25 cellular contexts compared by ENCODE assay signal in the genomic region with DNA sequence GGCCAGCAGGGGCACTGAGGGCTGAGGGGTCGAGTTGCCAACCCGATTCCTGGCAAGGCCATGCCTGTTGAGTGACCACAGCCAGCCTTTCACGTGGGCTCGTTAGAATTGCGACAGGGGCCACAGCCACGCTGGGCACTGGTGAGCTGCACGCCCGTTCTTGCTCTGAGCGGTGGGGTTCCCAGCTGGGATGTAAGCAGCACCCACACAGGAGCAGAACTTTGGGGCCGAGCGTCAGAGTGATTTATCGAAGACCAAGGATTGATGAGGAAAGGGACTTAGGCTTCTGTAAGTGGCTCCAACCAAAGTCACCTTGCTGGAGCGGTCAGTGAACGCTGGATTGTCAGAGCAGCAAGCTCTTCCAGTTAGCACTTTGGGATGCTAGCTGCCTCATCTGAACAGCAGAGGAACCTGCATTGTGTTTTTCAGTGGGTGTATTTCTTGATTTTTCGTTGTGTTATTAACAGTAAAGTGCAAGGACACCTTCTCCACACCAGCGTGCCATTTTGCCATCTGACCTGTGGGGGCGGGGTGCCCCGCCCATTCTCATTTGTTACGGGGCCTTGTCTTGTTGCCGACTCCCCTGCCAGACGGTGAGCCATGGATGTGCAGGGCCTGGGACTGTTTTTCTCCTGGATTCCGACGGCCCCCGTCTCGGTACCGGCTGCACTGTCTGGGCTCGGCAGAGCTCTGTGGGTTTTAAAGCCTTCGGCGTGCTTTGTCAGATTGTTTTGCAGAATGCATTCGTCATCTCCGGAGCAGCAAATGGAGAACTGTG.
DNase-seq lines count a peak whose midpoint lies in the region; ATAC-seq and TF ChIP-seq lines count a peak whose summit lies in the region.
"Had no signal": no experiment of that assay in that cellular context is flagged by ENCODE, and none has a peak within 500 bp of the region (broad histone marks: within the 10 kb centered on the region; RNA-seq: fewer than 3 reads in every experiment).

No MANE protein-coding gene starts in this region.

- no peak overlapping the region for H3K4me3 ChIP-seq in BLaER1
- H3K4me3 ChIP-seq in H7 (ENCODE audit: insufficient read depth, low read depth, low read length) = no peak overlapping the region
- H3K4me3 ChIP-seq in endodermal cell (ENCODE audit: low read length) = no peak overlapping the region
- no peak overlapping the region for H3K4me3 ChIP-seq in neural progenitor cell
- no peak overlapping the region for H3K4me3 ChIP-seq in coronary artery
- H3K4me3 ChIP-seq: A549, GM12878, SK-N-MC had no signal

- ATAC-seq in HG03097 (IDR thresholded peaks at IDR 0.05; ENCODE audit: low FRiP score, unreplicated experiment) (no peak), HG02610 (IDR thresholded peaks at IDR 0.05; ENCODE audit: unreplicated experiment) (no peak)
- ATAC-seq: A549, GM12878 had no signal

- H3K27me3 Mint-ChIP-seq in endodermal cell (ENCODE audit: insufficient read depth) (no peaks in the 10 kb centered on the region), neural progenitor cell (ENCODE audit: insufficient read depth, low read depth) (peaks cover 4% of the 10 kb centered on the region)
- H3K27me3 Mint-ChIP-seq: CD8-positive, alpha-beta memory T cell had no signal

- TF ChIP-seq CTCF in endodermal cell (conservative IDR thresholded peaks at IDR 0.05) = peak; percentile 50
- TF ChIP-seq CTCF in neural progenitor cell (IDR thresholded peaks at IDR 0.05) = peak; percentile 24
- TF ChIP-seq CTCF in coronary artery (IDR thresholded peaks at IDR 0.05) = no peak

- H3K4me2 ChIP-seq in BLaER1 (peak overlapping the region; percentile 51; the same call in 1 of the 2 replicates), neural progenitor cell (no peak overlapping the region)
- H3K4me2 ChIP-seq: A549, KMS-11 had no signal

- H3K9ac ChIP-seq in BLaER1 = no peak overlapping the region
- H3K9ac ChIP-seq in endodermal cell (ENCODE audit: extremely low read depth, low read length, poor library complexity, severe bottlenecking) = no peak overlapping the region
- H3K9ac ChIP-seq in neural progenitor cell = no peak overlapping the region
- H3K9ac ChIP-seq: KMS-11 had no signal

- H3K4me1 ChIP-seq in BLaER1 = peaks cover 49% of the 10 kb centered on the region
- no peaks in the 10 kb centered on the region for H3K4me1 ChIP-seq in endodermal cell (ENCODE audit: control insufficient read depth, insufficient read depth, low read length)
- no peaks in the 10 kb centered on the region for H3K4me1 ChIP-seq in neural progenitor cell
- H3K4me1 ChIP-seq: A549 had no signal

- H3K36me3 ChIP-seq in BLaER1 (no peaks in the 10 kb centered on the region; the same call in 1 of the 2 replicates), H7 (replicated peaks; ENCODE audit: control insufficient read depth, insufficient read depth, low read length) (no peaks in the 10 kb centered on the region), endodermal cell (ENCODE audit: control insufficient read depth, insufficient read depth, low read length) (no peaks in the 10 kb centered on the region), neural progenitor cell (no peaks in the 10 kb centered on the region)

- H3K79me2 ChIP-seq in neural progenitor cell (ENCODE audit: low read depth) = no peaks in the 10 kb centered on the region

- no peaks in the 10 kb centered on the region for H3K36me3 Mint-ChIP-seq in endodermal cell (ENCODE audit: low read depth)
- H3K36me3 Mint-ChIP-seq in neural progenitor cell = no peaks in the 10 kb centered on the region

- DNase-seq in H7 = peak; percentile 79
- DNase-seq in endodermal cell = no peak
- DNase-seq in neural progenitor cell (ENCODE audit: low spot score) = no peak
- no peak for DNase-seq in HuH-7 (ENCODE audit: low spot score)
- DNase-seq in coronary artery (ENCODE audit: low spot score) = no peak
- DNase-seq: AML-193; CD8-positive, alpha-beta memory T cell; DMS 273 treated with DMSO at 0.1 percent for 48 hours; EL; GDM1; IMR-90; MM.1S; NCI-H2029; NCI-H446 treated with DMSO at 0.1 percent for 48 hours; NCI-H526 treated with DMSO at 0.1 percent for 48 hours; SHP77 treated with DMSO at 0.1 percent for 48 hours had no signal

- H3K4me3 Mint-ChIP-seq in endodermal cell (no peak overlapping the region), neural progenitor cell (no peak overlapping the region)
- H3K4me3 Mint-ChIP-seq: CD14-positive monocyte had no signal

- 88 to 95% methylated on average over 22 to 31 of the region's 31 CpGs for WGBS in endodermal cell (ENCODE audit: insufficient coverage in 1 of 2, insufficient read length in 1 of 2), 2 experiments

- H3K9me3 Mint-ChIP-seq in endodermal cell (no peaks in the 10 kb centered on the region), neural progenitor cell (no peaks in the 10 kb centered on the region)
- H3K9me3 Mint-ChIP-seq: CD14-positive monocyte; CD8-positive, alpha-beta memory T cell had no signal

- H4K20me1 ChIP-seq in BLaER1 (peaks cover 93% of the 10 kb centered on the region), neural progenitor cell (ENCODE audit: low read depth) (no peaks in the 10 kb centered on the region)

- H3K27ac ChIP-seq in BLaER1 (no peak overlapping the region), endodermal cell (ENCODE audit: low read depth, low read length) (no peak overlapping the region), neural progenitor cell (no peak overlapping the region), coronary artery (no peak overlapping the region)
- H3K27ac ChIP-seq: A549, KMS-11, RWPE1, SK-N-MC had no signal

- H3F3A ChIP-seq in neural progenitor cell (ENCODE audit: low read depth) = no peaks in the 10 kb centered on the region

- no peak overlapping the region for H2AFZ ChIP-seq in neural progenitor cell (replicated peaks)

- no peaks in the 10 kb centered on the region for H3K9me3 ChIP-seq in BLaER1
- no peaks in the 10 kb centered on the region for H3K9me3 ChIP-seq in endodermal cell (ENCODE audit: control insufficient read depth, low read length)
- no peaks in the 10 kb centered on the region for H3K9me3 ChIP-seq in neural progenitor cell (ENCODE audit: low read depth)
- H3K9me3 ChIP-seq: A549 had no signal

- H3K27me3 ChIP-seq in BLaER1 (no peaks in the 10 kb centered on the region), H7 (ENCODE audit: control insufficient read depth, insufficient read depth, low read length) (no peaks in the 10 kb centered on the region), endodermal cell (ENCODE audit: control insufficient read depth, insufficient read depth, low read length, poor library complexity, severe bottlenecking) (no peaks in the 10 kb centered on the region), neural progenitor cell (no peaks in the 10 kb centered on the region)

- peaks cover 6% of the 10 kb centered on the region for H3K4me1 Mint-ChIP-seq in endodermal cell
- H3K4me1 Mint-ChIP-seq in neural progenitor cell = peaks cover 10% of the 10 kb centered on the region

- H3K27ac Mint-ChIP-seq in endodermal cell (peak overlapping the region; percentile 20), neural progenitor cell (no peak overlapping the region)
